ENCODE assay signal across 26 cellular contexts in the genomic region with DNA sequence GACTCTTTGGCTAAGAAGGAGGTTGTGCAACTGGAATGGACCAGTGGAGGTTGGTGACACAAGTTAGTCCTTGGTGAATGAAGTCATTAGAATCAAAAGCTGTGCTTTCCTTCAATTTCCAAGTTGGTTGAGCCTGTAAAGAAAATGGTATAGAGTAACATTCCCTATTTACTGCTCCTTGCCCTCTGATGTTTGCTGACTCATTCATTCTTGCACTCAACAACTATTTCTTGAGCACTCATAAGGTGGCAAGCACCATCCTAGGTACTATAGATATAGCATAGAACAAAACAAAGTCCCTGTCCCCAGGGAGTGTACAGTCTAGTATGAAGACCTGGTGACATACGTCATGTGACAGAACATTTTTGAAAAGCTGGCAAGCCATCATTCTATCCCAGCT.
"Had no signal": no experiment of that assay in that cellular context is flagged by ENCODE, and none has a peak within 500 bp of the region (broad histone marks: within the 10 kb centered on the region; RNA-seq: fewer than 3 reads in every experiment).

No MANE protein-coding gene starts in this region.

- H3K27me3 ChIP-seq: colonic mucosa, esophagus squamous epithelium, gastrocnemius medialis, heart right ventricle, left lung had no signal

- H3K9me3 ChIP-seq: colonic mucosa, esophagus squamous epithelium, gastrocnemius medialis, heart right ventricle, left lung, lower lobe of right lung, mucosa of descending colon had no signal

- H3K9me3 Mint-ChIP-seq: dendritic cell treated with granulocyte-macrophage colony-stimulating factor and Interleukin-4, amounts not matched to agents 40 ng/mL and 50 ng/mL, for 4 days; effector memory CD8-positive, alpha-beta T cell; endodermal cell; mesothelial cell of epicardium; naive B cell had no signal

- H3K36me3 ChIP-seq: colonic mucosa, esophagus squamous epithelium, gastrocnemius medialis, heart right ventricle, left lung, lower lobe of right lung had no signal

- H3K27ac Mint-ChIP-seq: dendritic cell treated with granulocyte-macrophage colony-stimulating factor and Interleukin-4, amounts not matched to agents 40 ng/mL and 50 ng/mL, for 4 days; endodermal cell; mesothelial cell of epicardium; naive B cell had no signal

- H3K27ac ChIP-seq: colonic mucosa, epithelial cell of prostate, esophagus squamous epithelium, gastrocnemius medialis, heart right ventricle, left lung, lower lobe of right lung had no signal

- H3K4me1 Mint-ChIP-seq: endodermal cell, mesothelial cell of epicardium, naive B cell had no signal

- H3K4me3 Mint-ChIP-seq: dendritic cell treated with granulocyte-macrophage colony-stimulating factor and Interleukin-4, amounts not matched to agents 40 ng/mL and 50 ng/mL, for 4 days; effector memory CD8-positive, alpha-beta T cell; endodermal cell; mesothelial cell of epicardium; naive B cell had no signal

- FAIRE-seq: endometrium, islet of Langerhans, keratinocyte had no signal

- H3K36me3 Mint-ChIP-seq: naive B cell had no signal

- ATAC-seq: effector memory CD8-positive, alpha-beta T cell; esophagus mucosa; gastrocnemius medialis; left cardiac atrium; left lung; left ventricle myocardium superior; lower lobe of right lung; mucosa of descending colon had no signal

- DNase-seq: colonic mucosa; cortex of kidney; effector CD8-positive, alpha-beta T cell; effector memory CD8-positive, alpha-beta T cell; endodermal cell; erythroblast; esophagus squamous epithelium; foreskin fibroblast; foreskin melanocyte; gastrocnemius medialis; glutamatergic neuron; heart right ventricle; hippocampal formation; left cardiac atrium; left lung; left ventricle myocardium superior; lower lobe of right lung; mucosa of descending colon; naive B cell had no signal

- H3K4me1 ChIP-seq: colonic mucosa, esophagus squamous epithelium, gastrocnemius medialis, left lung, lower lobe of right lung had no signal

- H3K4me3 ChIP-seq: colonic mucosa, esophagus squamous epithelium, gastrocnemius medialis, heart right ventricle, left lung, lower lobe of right lung, mucosa of descending colon had no signal
